Comparison of ENCODE assay signal across 23 cellular contexts in the genomic region with DNA sequence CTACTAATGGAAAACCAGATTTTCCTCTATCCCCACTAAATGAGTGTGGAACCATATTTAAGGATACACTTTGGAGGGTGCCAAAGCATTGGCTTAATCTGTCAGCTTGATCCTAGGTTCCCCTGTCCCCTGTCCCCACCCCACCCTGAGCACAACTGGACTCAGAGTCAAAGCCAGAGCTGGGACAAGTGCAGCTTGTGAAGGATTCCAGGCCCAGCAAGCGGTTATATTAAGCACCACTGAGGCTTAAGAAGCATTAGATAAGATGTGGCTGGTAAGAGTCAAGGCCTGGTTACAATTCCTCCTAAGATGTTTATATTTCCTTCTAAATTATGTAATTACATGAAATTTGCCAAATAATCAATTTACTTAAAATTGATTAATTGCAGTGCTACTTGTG.
"Had no signal": no experiment of that assay in that cellular context is flagged by ENCODE, and none has a peak within 500 bp of the region (broad histone marks: within the 10 kb centered on the region; RNA-seq: fewer than 3 reads in every experiment).

No MANE protein-coding gene starts in this region.

- H3K9me3 ChIP-seq: colonic mucosa, gastroesophageal sphincter, lower lobe of right lung, sigmoid colon, thyroid gland, upper lobe of right lung had no signal

- H3K4me2 ChIP-seq: neural progenitor cell had no signal

- H3K4me1 ChIP-seq: colonic mucosa had no signal

- FAIRE-seq: bronchial epithelial cell had no signal

- H3K4me3 ChIP-seq: colonic mucosa, gastroesophageal sphincter, lower lobe of right lung, neural progenitor cell, sigmoid colon, thyroid gland, upper lobe of right lung had no signal

- DNase-seq: activated CD4-positive, alpha-beta T cell treated with anti-CD3 and anti-CD28 coated beads, Interleukin-2, amount 10 ng/mL, durations not matched to agents 7 days and 5 days; activated T-cell treated with anti-CD3 and anti-CD28 coated beads, Interleukin-2, amount 50 U/mL, for 24 hours; amygdala; colonic mucosa; endodermal cell; head of caudate nucleus; islet precursor cell; left colon; lower lobe of right lung; mesendoderm; naive B cell; posterior cingulate gyrus; sigmoid colon; stimulated activated CD4-positive, alpha-beta T cell treated with anti-CD3 and anti-CD28 coated beads, Interleukin-2, amount 100 ng/mL, for 48 hours; stimulated activated CD8-positive, alpha-beta memory T cell treated with anti-CD3 and anti-CD28 coated beads, Interleukin-4, amount 100 ng/mL, for 48 hours; stimulated activated naive B cell treated with anti-CD40 and anti-IgM and Interleukin-4, amounts not matched to agents 10 μg/mL and 1 μg/mL and 100 μg/mL, for 72 hours; substantia nigra; thyroid gland; upper lobe of right lung had no signal

- H3K9ac ChIP-seq: neural progenitor cell had no signal

- H3K27ac ChIP-seq: colonic mucosa, gastroesophageal sphincter, lower lobe of right lung, neural progenitor cell, upper lobe of right lung had no signal

- H3K36me3 ChIP-seq: colonic mucosa, gastroesophageal sphincter, lower lobe of right lung, neural progenitor cell, sigmoid colon, thyroid gland, upper lobe of right lung had no signal

- H2AFZ ChIP-seq: neural progenitor cell had no signal

- H3K27me3 ChIP-seq: colonic mucosa, gastroesophageal sphincter, sigmoid colon, thyroid gland, upper lobe of right lung had no signal

- ATAC-seq: activated T-helper 17 cell treated with anti-CD3 and anti-CD28 coated beads, Interleukin-2, amount 50 U/mL, for 72 hours; gastroesophageal sphincter; left colon; lower lobe of right lung; stimulated activated naive B cell treated with anti-CD40 and anti-IgM and Interleukin-4, amounts not matched to agents 10 μg/mL and 1 μg/mL and 100 μg/mL, for 72 hours; upper lobe of right lung had no signal
